ENCODE assay signal across 8 cellular contexts in the genomic region with DNA sequence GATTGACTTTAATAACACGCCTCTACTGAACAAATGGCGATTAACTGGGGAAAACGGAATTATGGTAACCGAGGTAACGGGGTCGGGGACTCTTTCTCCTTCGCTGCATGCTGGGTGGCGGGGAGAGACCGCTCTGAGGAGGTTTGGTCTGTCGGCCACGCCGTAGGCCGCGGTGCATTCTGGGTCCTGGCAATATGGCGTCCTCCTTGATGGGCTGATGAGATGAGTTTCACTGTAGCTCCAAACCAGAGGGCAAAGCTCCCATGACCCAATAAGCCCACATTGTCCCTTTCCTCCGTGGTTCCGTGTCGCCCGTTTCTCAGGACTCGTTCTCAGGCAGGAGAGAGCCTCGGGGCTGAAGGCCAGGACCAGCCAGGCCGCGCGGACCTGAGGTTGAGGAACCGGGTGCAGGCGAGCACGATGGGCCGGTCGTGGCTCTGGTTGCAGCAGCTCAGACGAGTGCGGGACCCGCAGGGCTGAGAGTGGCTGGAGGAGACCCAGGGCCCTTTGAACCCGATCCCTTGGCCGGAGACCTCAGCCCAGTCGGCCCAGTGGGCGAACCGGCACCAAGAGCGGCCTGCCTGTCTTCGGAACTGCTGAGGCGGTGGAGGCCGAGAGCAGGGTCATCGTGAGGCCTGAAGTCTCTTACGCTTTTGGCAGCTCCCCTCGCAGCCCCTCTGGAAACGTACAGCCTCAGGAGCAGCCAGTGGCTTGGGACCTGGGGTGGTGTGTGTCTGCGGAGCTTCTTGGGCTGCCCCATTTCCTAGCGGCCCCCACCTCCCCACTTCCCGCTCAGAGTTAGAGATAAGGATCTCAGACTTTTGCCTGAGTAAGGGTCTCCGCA. TPM values are rescaled to one million over a fixed set of nuclear protein-coding genes. Genes with fewer than 3 reads are reported as not detected.
DNase-seq lines count a peak whose midpoint lies in the region; ATAC-seq, FAIRE-seq and TF ChIP-seq lines count a peak whose summit lies in the region.

A gene with protein sequence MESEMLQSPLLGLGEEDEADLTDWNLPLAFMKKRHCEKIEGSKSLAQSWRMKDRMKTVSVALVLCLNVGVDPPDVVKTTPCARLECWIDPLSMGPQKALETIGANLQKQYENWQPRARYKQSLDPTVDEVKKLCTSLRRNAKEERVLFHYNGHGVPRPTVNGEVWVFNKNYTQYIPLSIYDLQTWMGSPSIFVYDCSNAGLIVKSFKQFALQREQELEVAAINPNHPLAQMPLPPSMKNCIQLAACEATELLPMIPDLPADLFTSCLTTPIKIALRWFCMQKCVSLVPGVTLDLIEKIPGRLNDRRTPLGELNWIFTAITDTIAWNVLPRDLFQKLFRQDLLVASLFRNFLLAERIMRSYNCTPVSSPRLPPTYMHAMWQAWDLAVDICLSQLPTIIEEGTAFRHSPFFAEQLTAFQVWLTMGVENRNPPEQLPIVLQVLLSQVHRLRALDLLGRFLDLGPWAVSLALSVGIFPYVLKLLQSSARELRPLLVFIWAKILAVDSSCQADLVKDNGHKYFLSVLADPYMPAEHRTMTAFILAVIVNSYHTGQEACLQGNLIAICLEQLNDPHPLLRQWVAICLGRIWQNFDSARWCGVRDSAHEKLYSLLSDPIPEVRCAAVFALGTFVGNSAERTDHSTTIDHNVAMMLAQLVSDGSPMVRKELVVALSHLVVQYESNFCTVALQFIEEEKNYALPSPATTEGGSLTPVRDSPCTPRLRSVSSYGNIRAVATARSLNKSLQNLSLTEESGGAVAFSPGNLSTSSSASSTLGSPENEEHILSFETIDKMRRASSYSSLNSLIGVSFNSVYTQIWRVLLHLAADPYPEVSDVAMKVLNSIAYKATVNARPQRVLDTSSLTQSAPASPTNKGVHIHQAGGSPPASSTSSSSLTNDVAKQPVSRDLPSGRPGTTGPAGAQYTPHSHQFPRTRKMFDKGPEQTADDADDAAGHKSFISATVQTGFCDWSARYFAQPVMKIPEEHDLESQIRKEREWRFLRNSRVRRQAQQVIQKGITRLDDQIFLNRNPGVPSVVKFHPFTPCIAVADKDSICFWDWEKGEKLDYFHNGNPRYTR (N-terminal part only) (plus strand): TSS at position 184 of the 844 bp plus-strand sequence. CDS start 792 bp downstream, outside the sequence.

- H3K4me2 ChIP-seq in keratinocyte (ENCODE audit: control insufficient read depth, extremely low read depth, insufficient read depth, low read depth, low read length), result peak within 1 kb of the TSS; percentile 94

- peak within 1 kb of the TSS; percentile 100 for H3K9ac ChIP-seq in keratinocyte (ENCODE audit: control insufficient read depth, extremely low read depth, insufficient read depth, low read length)

- no peaks in the 10 kb centered on the region for H4K20me1 ChIP-seq in keratinocyte (ENCODE audit: control insufficient read depth, extremely low read depth, insufficient read depth, low read length)

- H3K4me1 ChIP-seq in keratinocyte (ENCODE audit: control insufficient read depth, extremely low read depth, insufficient read depth, low read length), result peaks cover 30% of the 10 kb centered on the region

- TF ChIP-seq POLR2A in GM10847 (IDR thresholded peaks at IDR 0.05; ENCODE audit: extremely low read depth, insufficient read length), result peak; percentile 53

- ATAC-seq in HG03135 (IDR thresholded peaks at IDR 0.05; ENCODE audit: unreplicated experiment) (peak; percentile 89), HG02588 (IDR thresholded peaks at IDR 0.05; ENCODE audit: unreplicated experiment) (no peak)

- dilution Hi-C loops in keratinocyte (cut with MboI; ENCODE audit: extremely low pct_ligation_motif_present, low sequenced_read_pairs), result no loop called here

- peak; percentile 85 for DNase-seq in NCI-H460 (ENCODE audit: extremely low read depth, low read depth)
- DNase-seq in activated CD4-positive, alpha-beta T cell treated with anti-CD3 and anti-CD28 coated beads for 1 hour, result peak; percentile 83
- DNase-seq in cerebellum (ENCODE audit: low spot score), result peak; percentile 90
- DNase-seq in keratinocyte (ENCODE audit: low read depth, low spot score), result peak; percentile 19
- peak; percentile 89 for DNase-seq in stimulated activated CD4-positive, alpha-beta T cell treated with anti-CD3 and anti-CD28 coated beads, Interleukin-12 subunit alpha, Interleukin-12 subunit beta, amount 100 ng/mL, for 4 hours

- H3K4me3 ChIP-seq in keratinocyte (ENCODE audit: control insufficient read depth in 2 of 3, extremely low read depth in 1 of 3, insufficient read depth in 2 of 3, low read depth in 1 of 3, low read length in 3 of 3), result peak within 1 kb of the TSS; percentile 54 to 99 (median 98)

- no peaks in the 10 kb centered on the region for H3K36me3 ChIP-seq in keratinocyte (ENCODE audit: control insufficient read depth in 2 of 2, extremely low read depth in 1 of 2, insufficient read depth in 2 of 2, low read length in 2 of 2)

- peaks cover 52% of the 10 kb centered on the region for H3K79me2 ChIP-seq in keratinocyte (ENCODE audit: control insufficient read depth, insufficient read depth, low read length)

- no peak for TF ChIP-seq CTCF in keratinocyte (optimal IDR thresholded peaks at IDR 0.05 in 1 of 3, IDR thresholded peaks at IDR 0.05 in 1 of 3, conservative IDR thresholded peaks at IDR 0.05 in 1 of 3; ENCODE audit: extremely low read depth in 1 of 3, insufficient read depth in 2 of 3, low read length in 3 of 3)

- peak within 1 kb of the TSS; percentile 99 for H2AFZ ChIP-seq in keratinocyte (ENCODE audit: control insufficient read depth, low read length)

- H3K27me3 ChIP-seq in keratinocyte (ENCODE audit: control insufficient read depth, extremely low read depth, insufficient read depth, low read length), result no peaks in the 10 kb centered on the region

- H3K9me3 ChIP-seq in keratinocyte (ENCODE audit: control insufficient read depth, low read depth, low read length), result no peaks in the 10 kb centered on the region

- H3K27ac ChIP-seq in keratinocyte (ENCODE audit: control insufficient read depth, insufficient read depth, low read length), result peak within 1 kb of the TSS; percentile 97

- FAIRE-seq in keratinocyte (lab: Jason Lieb, UNC), result no peak

- no peaks in the 10 kb centered on the region for H3K9me1 ChIP-seq in keratinocyte (ENCODE audit: control insufficient read depth, extremely low read depth, insufficient read depth, low read length)

RNA-seq across cellular contexts. Expression of the gene that starts here (rescaled TPM):
- 19.5 and 19.7 TPM in 2 replicates for total RNA-seq in NCI-H460 (2014; rRNA removed; shearing (Covaris generic))
- 12.6 and 14.2 TPM in 2 replicates for polyA plus RNA-seq in NCI-H460 (2014; cell fraction: nucleus; rRNA removed)
- total RNA-seq in cerebellum, result 28.4 TPM
- polyA plus RNA-seq in keratinocyte, result 3.6 to 11.3 TPM (median 4.0 TPM) in 3 replicates
- polyA plus RNA-seq in keratinocyte (2011; ENCODE audit: low read depth), result 20.1 TPM
- 4.1 and 7.2 TPM in 2 replicates for polyA plus RNA-seq in keratinocyte (2011; cell fraction: cytosol; rRNA removed)
- 19.0 and 24.1 TPM in 2 replicates for polyA plus RNA-seq in keratinocyte (2011; cell fraction: nucleus; rRNA removed)
- 6.1 and 19.2 TPM in 2 replicates for polyA plus RNA-seq in keratinocyte (2012; ENCODE audit: low replicate concordance)
- polyA minus RNA-seq in keratinocyte, result 14.2 to 55.6 TPM (median 19.5 TPM) in 3 replicates
- polyA minus RNA-seq in keratinocyte (2011; cell fraction: cytosol; rRNA and poly(A)+ RNA removed), result 18.0 TPM
- polyA minus RNA-seq in keratinocyte (2011; cell fraction: nucleus; rRNA and poly(A)+ RNA removed), result 40.2 and 51.5 TPM in 2 replicates

Comparison
In these comparisons a context has a peak if more than half of its experiments do, and no peak if none do; other contexts are left out.
1. DNase-seq: peak in every context shown above with its lines; median percentile 90 in cerebellum; 89 in stimulated activated CD4-positive, alpha-beta T cell treated with anti-CD3 and anti-CD28 coated beads, Interleukin-12 subunit alpha, Interleukin-12 subunit beta, amount 100 ng/mL, for 4 hours; 85 in NCI-H460; 83 in activated CD4-positive, alpha-beta T cell treated with anti-CD3 and anti-CD28 coated beads for 1 hour; 19 in keratinocyte.